7 cellular contexts compared by ENCODE assay signal in genomic region chr10:22436893-22437619, GRCh38.
A peak's percentile ranks its signal among the peaks of the same experiment; 100 is the strongest.
DNase-seq lines count a peak whose midpoint lies in the region; FAIRE-seq and TF ChIP-seq lines count a peak whose summit lies in the region.

No MANE protein-coding gene starts in this region.

- peak overlapping the region; percentile 91 to 99 for H3K27ac ChIP-seq in small intestine (ENCODE audit: low read depth in 1 of 2, low read length in 1 of 2)

- H3K36me3 ChIP-seq in bronchial epithelial cell (ENCODE audit: control insufficient read depth, insufficient read depth, low read length), result no peaks in the 10 kb centered on the region
- H3K36me3 ChIP-seq in small intestine (ENCODE audit: control insufficient read depth in 2 of 2, insufficient read depth in 2 of 2, low read length in 2 of 2), result no peaks in the 10 kb centered on the region

- H3K4me1 ChIP-seq in small intestine (ENCODE audit: control insufficient read depth in 2 of 2, insufficient read depth in 1 of 2, low read depth in 1 of 2, low read length in 1 of 2), result peaks cover 0 to 4% of the 10 kb centered on the region in 2 donors

- no peaks in the 10 kb centered on the region for H3K27me3 ChIP-seq in bronchial epithelial cell (ENCODE audit: control insufficient read depth, insufficient read depth, low read length)
- H3K27me3 ChIP-seq in small intestine (ENCODE audit: control insufficient read depth in 2 of 2, insufficient read depth in 2 of 2, low read length in 2 of 2), result no peaks in the 10 kb centered on the region

- TF ChIP-seq POLR2A in GM12892 (IDR thresholded peaks at IDR 0.05; ENCODE audit: low read depth, low read length), result peak; percentile 98

- DNase-seq in GM12892 (ENCODE audit: insufficient read length) (peak; percentile 57), HFF-Myc (ENCODE audit: extremely low read depth, low read depth) (no peak), NCI-H1048 (lab: John Stamatoyannopoulos, UW) (peak; percentile 57), bronchial epithelial cell (ENCODE audit: low read depth) (peak; percentile 71), iPS-NIHi7 (ENCODE audit: extremely low spot score) (peak; percentile 77), small intestine (peak; percentile 83)

- no peaks in the 10 kb centered on the region for H3K9me3 ChIP-seq in small intestine (ENCODE audit: control insufficient read depth, low read depth)

- no peak for TF ChIP-seq CTCF in HFF-Myc (IDR thresholded peaks at IDR 0.05; ENCODE audit: low read depth, low read length, missing control alignments)
- no peak for TF ChIP-seq CTCF in WI38 (IDR thresholded peaks at IDR 0.05; ENCODE audit: low read depth, low read length)
- TF ChIP-seq CTCF in bronchial epithelial cell (IDR thresholded peaks at IDR 0.05; ENCODE audit: insufficient read depth, low read length, severe bottlenecking), result peak; percentile 32

- WGBS in small intestine, 3 donors, result 0 to 1% (median 0%) methylated on average over 81 to 85 of the region's 85 CpGs

- H3K4me3 ChIP-seq in HFF-Myc (replicated peaks; ENCODE audit: low read depth, low read length), result peak overlapping the region; percentile 54
- H3K4me3 ChIP-seq in WI38 (ENCODE audit: low read depth, low read length), result peak overlapping the region; percentile 72
- peak overlapping the region; percentile 78 for H3K4me3 ChIP-seq in bronchial epithelial cell (ENCODE audit: low read depth, low read length)
- H3K4me3 ChIP-seq in small intestine (ENCODE audit: low read depth in 1 of 2, low read length in 2 of 2), result peak overlapping the region; percentile 53 to 77

- peak; percentile 93 for FAIRE-seq in GM12892 (lab: Jason Lieb, UNC)
- FAIRE-seq in bronchial epithelial cell (lab: Jason Lieb, UNC), result no peak
- no peak for FAIRE-seq in small intestine (lab: Jason Lieb, UNC)
